ENCODE assay signal across 8 cellular contexts in the genomic region with DNA sequence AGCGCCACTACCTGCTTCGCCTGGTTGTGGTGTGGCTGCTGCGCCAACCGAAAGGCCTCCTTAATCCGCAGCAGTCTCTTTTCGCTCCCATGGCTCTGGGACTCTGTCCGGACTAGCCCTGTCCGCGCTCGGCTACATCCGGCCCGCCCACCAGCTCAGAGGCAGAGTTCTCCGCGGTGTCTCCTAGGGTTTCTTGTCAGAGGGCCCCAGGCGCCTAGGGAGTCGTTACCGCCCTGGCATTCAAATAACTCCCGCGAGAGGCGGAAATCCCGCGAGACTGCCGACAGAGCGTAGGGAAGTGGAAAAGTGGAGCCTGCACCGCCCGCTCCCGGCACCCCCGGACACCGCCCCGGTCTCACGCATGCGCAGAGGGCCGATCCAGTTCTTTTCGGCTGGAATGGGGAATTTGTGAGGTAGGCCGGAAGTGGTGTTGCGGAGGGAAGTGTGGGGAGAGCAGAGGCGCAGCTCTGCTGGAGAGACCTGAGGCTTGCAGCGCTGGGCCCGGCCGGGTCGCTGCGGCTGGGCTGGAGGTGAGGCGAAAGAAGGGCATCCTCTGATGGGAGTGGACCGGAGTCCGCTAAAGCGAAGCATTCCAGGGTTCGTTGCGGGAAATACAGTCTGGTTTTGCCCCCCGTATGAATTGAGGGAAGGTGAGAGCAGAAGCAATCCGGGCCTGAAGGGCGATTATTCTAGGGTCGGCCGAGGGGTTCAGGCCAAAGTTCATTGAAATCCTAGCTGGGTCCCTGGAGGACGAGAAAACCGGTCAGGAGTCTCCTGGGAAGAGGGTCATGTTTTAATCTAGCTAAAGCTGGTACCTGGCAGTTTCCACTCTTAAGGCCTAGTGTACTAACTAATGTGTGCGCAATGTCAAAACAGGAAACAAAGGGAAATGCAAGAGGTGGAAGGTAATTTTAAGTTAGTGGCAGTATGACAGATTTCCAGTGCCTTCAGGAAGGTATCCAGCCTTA. TPM values are rescaled to one million over a fixed set of nuclear protein-coding genes. Genes with fewer than 3 reads are reported as not detected.
DNase-seq lines count a peak whose midpoint lies in the region; FAIRE-seq and TF ChIP-seq lines count a peak whose summit lies in the region.

Gene FAM200B (plus strand): TSS at position 456 of the 968 bp plus-strand sequence. CDS start 5,151 bp downstream, outside the sequence.

- no peak for FAIRE-seq in frontal cortex (lab: Jason Lieb, UNC)

- peaks cover 3% of the 10 kb centered on the region for H3K27me3 Mint-ChIP-seq in activated naive CD4-positive, alpha-beta T cell treated with anti-CD3 and anti-CD28 coated beads for 36 hours (ENCODE audit: low read depth)

- peaks cover 2% of the 10 kb centered on the region for H3K79me1 ChIP-seq in neuronal stem cell (ENCODE audit: low read depth, low read length)

- H2AK5ac ChIP-seq in neuronal stem cell (ENCODE audit: low read depth, low read length): no peak within 1 kb of the TSS

- CTCF ChIA-PET in activated naive CD4-positive, alpha-beta T cell treated with anti-CD3 and anti-CD28 coated beads for 36 hours (lab: Charles Lee): interaction anchor here (0.7 to 1.3 kb wide), 6 partner anchors 18 to 275 kb away, joined by 3 to 4 read pairs (median 4); no protein-coding TSS in a partner anchor

- no CpG with 5 or more reads among the region's 56 CpGs for WGBS in neuronal stem cell (ENCODE audit: extremely low coverage in 2 of 2, insufficient read length in 2 of 2, insufficient replicate concordance in 1 of 2), 2 donors

- H3K4me3 Mint-ChIP-seq in activated naive CD4-positive, alpha-beta T cell treated with anti-CD3 and anti-CD28 coated beads for 36 hours: peak within 1 kb of the TSS; percentile 90

- DNase-seq in GM03348 (ENCODE audit: low spot score): peak; percentile 99
- peak; percentile 98 for DNase-seq in HFF-Myc (ENCODE audit: extremely low read depth, low read depth)
- peak; percentile 99 for DNase-seq in NAMALWA (ENCODE audit: low spot score)
- peak; percentile 99 for DNase-seq in SK-N-DZ (ENCODE audit: low spot score)
- DNase-seq in activated naive CD4-positive, alpha-beta T cell treated with anti-CD3 and anti-CD28 coated beads for 36 hours: peak; percentile 99
- peak; percentile 97 to 99 for DNase-seq in frontal cortex (ENCODE audit: low spot score in 2 of 2)
- DNase-seq in neuronal stem cell (ENCODE audit: low spot score): peak; percentile 100

- no peak within 1 kb of the TSS for H2BK12ac ChIP-seq in neuronal stem cell (ENCODE audit: low read length)

- peak within 1 kb of the TSS; percentile 89 for H2AFZ ChIP-seq in neuronal stem cell (ENCODE audit: low read length)

- peaks cover 0 to 11% of the 10 kb centered on the region in 2 donors for H3K4me1 ChIP-seq in neuronal stem cell (ENCODE audit: control insufficient read depth in 2 of 2, insufficient read depth in 1 of 2, low read depth in 1 of 2, low read length in 2 of 2)

- intact Hi-C loops in activated naive CD4-positive, alpha-beta T cell treated with anti-CD3 and anti-CD28 coated beads for 36 hours (cut with micrococcal nuclease): loop anchor here (1.0 to 2.0 kb wide), 8 partner anchors 22 to 1896 kb away; partner anchors contain the start of genes BST1, CD38, CPEB2 and FBXL5

- peaks cover 0 to 26% of the 10 kb centered on the region in 2 donors for H3K9me3 ChIP-seq in neuronal stem cell (replicated peaks in 1 of 2; ENCODE audit: control insufficient read depth in 2 of 2, insufficient read depth in 1 of 2, low read depth in 1 of 2, low read length in 2 of 2)

- H2BK120ac ChIP-seq in neuronal stem cell (ENCODE audit: low read depth, low read length): peak within 1 kb of the TSS; percentile 82

- peak within 1 kb of the TSS; percentile 89 for H3K18ac ChIP-seq in neuronal stem cell (ENCODE audit: low read length)

- no peaks in the 10 kb centered on the region for H3K27me3 ChIP-seq in neuronal stem cell (ENCODE audit: control insufficient read depth in 3 of 3, insufficient read depth in 3 of 3, low read depth in 1 of 3, low read length in 3 of 3)

- peak within 1 kb of the TSS; percentile 88 for H2BK5ac ChIP-seq in neuronal stem cell (ENCODE audit: low read length)

- TF ChIP-seq CTCF in HFF-Myc (IDR thresholded peaks at IDR 0.05; ENCODE audit: low read depth, low read length, missing control alignments): no peak
- TF ChIP-seq CTCF in subcutaneous adipose tissue (IDR thresholded peaks at IDR 0.05; ENCODE audit: low read depth): no peak

- H3K4me2 ChIP-seq in neuronal stem cell (ENCODE audit: insufficient read depth, low read length, poor library complexity, severe bottlenecking): peak within 1 kb of the TSS; percentile 68

- H3K4me1 Mint-ChIP-seq in activated naive CD4-positive, alpha-beta T cell treated with anti-CD3 and anti-CD28 coated beads for 36 hours (ENCODE audit: low read depth): peaks cover 39% of the 10 kb centered on the region

- H4K91ac ChIP-seq in neuronal stem cell (ENCODE audit: low read depth, low read length, poor library complexity): no peak within 1 kb of the TSS

- peak within 1 kb of the TSS; percentile 26 for H3K23ac ChIP-seq in neuronal stem cell (ENCODE audit: low read depth, low read length, poor library complexity)

- H3K36me3 ChIP-seq in neuronal stem cell (replicated peaks in 1 of 2; ENCODE audit: control insufficient read depth in 2 of 2, insufficient read depth in 2 of 2, low read length in 2 of 2): peaks cover 4 to 61% of the 10 kb centered on the region in 2 donors

- H3K9ac ChIP-seq in neuronal stem cell (ENCODE audit: low read depth, low read length, poor library complexity): peak within 1 kb of the TSS; percentile 88

- peak within 1 kb of the TSS; percentile 99 for H3K27ac ChIP-seq in neuronal stem cell (replicated peaks; ENCODE audit: low read length)

- H3K4ac ChIP-seq in neuronal stem cell (ENCODE audit: low read length): no peak within 1 kb of the TSS

- H2BK15ac ChIP-seq in neuronal stem cell (ENCODE audit: low read length): peak within 1 kb of the TSS; percentile 63

- no peaks in the 10 kb centered on the region for H3K9me3 Mint-ChIP-seq in activated naive CD4-positive, alpha-beta T cell treated with anti-CD3 and anti-CD28 coated beads for 36 hours

- H4K8ac ChIP-seq in neuronal stem cell (ENCODE audit: low read depth, low read length): no peak within 1 kb of the TSS

- H3K4me3 ChIP-seq in HFF-Myc (replicated peaks; ENCODE audit: low read depth, low read length) (peak within 1 kb of the TSS; percentile 80), neuronal stem cell (ENCODE audit: low read length in 2 of 2) (peak within 1 kb of the TSS; percentile 77 to 91)

- peak within 1 kb of the TSS; percentile 89 for H3K27ac Mint-ChIP-seq in activated naive CD4-positive, alpha-beta T cell treated with anti-CD3 and anti-CD28 coated beads for 36 hours

- H3K36me3 Mint-ChIP-seq in activated naive CD4-positive, alpha-beta T cell treated with anti-CD3 and anti-CD28 coated beads for 36 hours (ENCODE audit: low read depth): peaks cover 27% of the 10 kb centered on the region

- H3K14ac ChIP-seq in neuronal stem cell (ENCODE audit: low read length): no peak within 1 kb of the TSS

RNA-seq across cellular contexts. Expression of gene FAM200B, which starts in this region (rescaled TPM):
- 37.4 and 43.1 TPM in 2 replicates for polyA plus RNA-seq in SK-N-DZ (2014; cell fraction: cytosol; rRNA removed)
- 33.7 and 47.3 TPM in 2 replicates for polyA plus RNA-seq in SK-N-DZ (2014; cell fraction: nucleus; rRNA removed)
- total RNA-seq in activated naive CD4-positive, alpha-beta T cell treated with anti-CD3 and anti-CD28 coated beads for 36 hours: 1 to 10 TPM; 8.0 to 9.1 TPM
- 91.7 TPM for total RNA-seq in frontal cortex
- polyA plus RNA-seq in neuronal stem cell (2013, experiment 1 of 2): 94.5 TPM
- 100.0 TPM for polyA plus RNA-seq in neuronal stem cell (2013, experiment 2 of 2)
- 10 to 100 TPM; 33.2 to 69.8 (median 52.9) TPM for total RNA-seq in subcutaneous adipose tissue

Comparison
In these comparisons a context has a peak if more than half of its experiments do, and no peak if none do; other contexts are left out.
1. Peak in every context shown above with its lines: DNase-seq, H3K4me3 ChIP-seq and H3K27ac ChIP-seq.